Comparison of ENCODE assay signal across 4 cellular contexts in genomic region chr22:22260169-22260568, GRCh38. TPM values are rescaled to one million over a fixed set of nuclear protein-coding genes. Genes with fewer than 3 reads are reported as not detected.
"Had no signal": no experiment of that assay in that cellular context is flagged by ENCODE, and none has a peak within 500 bp of the region (broad histone marks: within the 10 kb centered on the region; RNA-seq: fewer than 3 reads in every experiment).

No MANE protein-coding gene starts in this region.

RNA-seq across cellular contexts. Expression of gene VPREB1, which starts 15.6 kb away (rescaled TPM):
- total RNA-seq: HepG2, HT-29, HT1080, IMR-90 had no signal
- polyA plus RNA-seq: HepG2, IMR-90 had no signal
